8 cellular contexts compared by ENCODE assay signal in the genomic region with DNA sequence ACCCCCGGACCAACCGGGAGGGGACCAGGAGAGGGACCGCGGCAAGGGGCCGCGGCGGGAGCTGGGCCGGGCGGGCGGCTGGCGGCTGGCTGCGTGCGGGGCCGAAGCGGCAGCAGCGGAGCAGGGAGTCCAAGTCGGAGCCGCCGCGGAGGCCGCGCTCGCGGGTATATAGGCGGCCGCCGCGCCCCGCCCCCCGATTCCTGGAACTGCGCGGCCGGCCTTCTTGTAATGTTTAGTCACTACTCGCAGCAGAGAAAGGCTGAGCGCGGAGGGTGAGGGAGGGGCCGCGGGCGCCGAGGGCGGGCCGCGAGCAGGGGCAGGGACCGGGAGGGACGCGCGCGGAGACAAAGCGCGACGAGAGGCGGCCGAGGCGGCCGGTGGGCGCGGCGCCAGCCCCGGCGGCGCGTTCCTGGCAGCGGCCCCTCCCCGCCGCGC. TPM values are rescaled to one million over a fixed set of nuclear protein-coding genes. Genes with fewer than 3 reads are reported as not detected.
A peak's percentile ranks its signal among the peaks of the same experiment; 100 is the strongest.
DNase-seq lines count a peak whose midpoint lies in the region; FAIRE-seq and TF ChIP-seq lines count a peak whose summit lies in the region.

A gene with protein sequence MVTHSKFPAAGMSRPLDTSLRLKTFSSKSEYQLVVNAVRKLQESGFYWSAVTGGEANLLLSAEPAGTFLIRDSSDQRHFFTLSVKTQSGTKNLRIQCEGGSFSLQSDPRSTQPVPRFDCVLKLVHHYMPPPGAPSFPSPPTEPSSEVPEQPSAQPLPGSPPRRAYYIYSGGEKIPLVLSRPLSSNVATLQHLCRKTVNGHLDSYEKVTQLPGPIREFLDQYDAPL (minus strand): TSS at position 142 of the 435 bp plus-strand sequence. CDS start 982 bp downstream, outside the sequence.

- under 1% methylated on average over 66 of the region's 66 CpGs for WGBS in HUES64
- 0 to 1% methylated on average over 34 to 40 of the region's 66 CpGs for WGBS in mesodermal cell (ENCODE audit: insufficient coverage in 2 of 2), 2 experiments

- peak within 1 kb of the TSS; percentile 84 for H3K9ac ChIP-seq in HUES64 (ENCODE audit: low read depth, low read length)
- H3K9ac ChIP-seq in NT2/D1 (ENCODE audit: insufficient read length, low read depth), result peak within 1 kb of the TSS; percentile 81

- H3K4me3 ChIP-seq in AG09309 (ENCODE audit: control insufficient read depth, low read depth, low read length), result peak within 1 kb of the TSS; percentile 83
- peak within 1 kb of the TSS; percentile 86 for H3K4me3 ChIP-seq in HUES64 (ENCODE audit: low read length)
- H3K4me3 ChIP-seq in NT2/D1 (ENCODE audit: insufficient read length, low read depth), result peak within 1 kb of the TSS; percentile 80
- H3K4me3 ChIP-seq in mesodermal cell (ENCODE audit: extremely low read depth, insufficient read depth, low read length, poor library complexity, severe bottlenecking), result peak within 1 kb of the TSS; percentile 91

- TF ChIP-seq CTCF in AG09309 (IDR thresholded peaks at IDR 0.05; ENCODE audit: control insufficient read depth, insufficient read depth, low read depth, low read length, missing control alignments), result no peak

- H3K27ac ChIP-seq in HUES64 (ENCODE audit: low read depth, low read length) (peak within 1 kb of the TSS; percentile 86), mesodermal cell (ENCODE audit: low read depth, low read length, severe bottlenecking) (peak within 1 kb of the TSS; percentile 87)

- no peak for DNase-seq in AG09309 (ENCODE audit: low read depth)
- no peak for DNase-seq in GM19239 (ENCODE audit: insufficient read length, low spot score)
- DNase-seq in NT2/D1 (ENCODE audit: low read depth, low spot score), result peak; percentile 66
- peak; percentile 97 for DNase-seq in activated CD8-positive, alpha-beta memory T cell treated with anti-CD3 and anti-CD28 coated beads, Interleukin-2, amount 50 U/mL, for 4 hours
- peak; percentile 87 for DNase-seq in stimulated activated CD8-positive, alpha-beta memory T cell treated with anti-CD3 and anti-CD28 coated beads, Interleukin-15, amount 100 ng/mL, for 1 hour (ENCODE audit: low read depth)

- peaks cover 43% of the 10 kb centered on the region for H3K27me3 ChIP-seq in HUES64 (ENCODE audit: insufficient read depth, low read length)
- peaks cover 75% of the 10 kb centered on the region for H3K27me3 ChIP-seq in NT2/D1 (ENCODE audit: insufficient read depth, insufficient read length)

- H3K4me1 ChIP-seq in HUES64 (ENCODE audit: insufficient read depth, low read length), result peaks cover 52% of the 10 kb centered on the region
- peaks cover 33% of the 10 kb centered on the region for H3K4me1 ChIP-seq in NT2/D1 (ENCODE audit: insufficient read depth, insufficient read length)
- peaks cover 41% of the 10 kb centered on the region for H3K4me1 ChIP-seq in mesodermal cell (ENCODE audit: control insufficient read depth, insufficient read depth, low read length, poor library complexity, severe bottlenecking)

- FAIRE-seq in GM19239 (lab: Jason Lieb, UNC), result peak; percentile 70

- H3K9me3 ChIP-seq in HUES64 (ENCODE audit: insufficient read depth, low read depth, low read length) (no peaks in the 10 kb centered on the region), NT2/D1 (ENCODE audit: insufficient read depth, low read length) (no peaks in the 10 kb centered on the region), mesodermal cell (ENCODE audit: control insufficient read depth, low read length) (no peaks in the 10 kb centered on the region)

- H3K36me3 ChIP-seq in HUES64 (ENCODE audit: insufficient read depth, low read length), result peaks cover 20% of the 10 kb centered on the region
- H3K36me3 ChIP-seq in NT2/D1 (ENCODE audit: insufficient read depth, insufficient read length, low read length), result peaks cover 30% of the 10 kb centered on the region
- peaks cover 40% of the 10 kb centered on the region for H3K36me3 ChIP-seq in mesodermal cell (ENCODE audit: control insufficient read depth, insufficient read depth, low read length)

- in situ Hi-C loops in endometrial microvascular endothelial cells (cut with HindIII; ENCODE audit: inconsistent ontology term, low pct_unique_long_range_greater_than_20kb, low sequenced_read_pairs), result no loop called here

RNA-seq across cellular contexts. Expression of the gene that starts here (rescaled TPM):
- 11.4 TPM for polyA plus RNA-seq in HUES64 (2013, experiment 1 of 2)
- 12.7 TPM for polyA plus RNA-seq in HUES64 (2013, experiment 2 of 2)
- total RNA-seq in endometrial microvascular endothelial cells (ENCODE audit: inconsistent ontology term), result 32.7 TPM
- polyA plus RNA-seq in mesodermal cell (2013, experiment 1 of 2), result 37.6 TPM
- 29.9 TPM for polyA plus RNA-seq in mesodermal cell (2013, experiment 2 of 2)

Comparison
In these comparisons a context has a peak if more than half of its experiments do, and no peak if none do; other contexts are left out.
1. DNase-seq: peak in NT2/D1 (single experiment), activated CD8-positive, alpha-beta memory T cell treated with anti-CD3 and anti-CD28 coated beads, Interleukin-2, amount 50 U/mL, for 4 hours (single experiment) and stimulated activated CD8-positive, alpha-beta memory T cell treated with anti-CD3 and anti-CD28 coated beads, Interleukin-15, amount 100 ng/mL, for 1 hour (single experiment); none in AG09309 (single experiment) and GM19239 (single experiment).
2. Peak in every context shown above with its lines, with median percentiles within 50 percentile points of each other: H3K4me3 ChIP-seq.